8 cellular contexts compared by ENCODE assay signal in the genomic region with DNA sequence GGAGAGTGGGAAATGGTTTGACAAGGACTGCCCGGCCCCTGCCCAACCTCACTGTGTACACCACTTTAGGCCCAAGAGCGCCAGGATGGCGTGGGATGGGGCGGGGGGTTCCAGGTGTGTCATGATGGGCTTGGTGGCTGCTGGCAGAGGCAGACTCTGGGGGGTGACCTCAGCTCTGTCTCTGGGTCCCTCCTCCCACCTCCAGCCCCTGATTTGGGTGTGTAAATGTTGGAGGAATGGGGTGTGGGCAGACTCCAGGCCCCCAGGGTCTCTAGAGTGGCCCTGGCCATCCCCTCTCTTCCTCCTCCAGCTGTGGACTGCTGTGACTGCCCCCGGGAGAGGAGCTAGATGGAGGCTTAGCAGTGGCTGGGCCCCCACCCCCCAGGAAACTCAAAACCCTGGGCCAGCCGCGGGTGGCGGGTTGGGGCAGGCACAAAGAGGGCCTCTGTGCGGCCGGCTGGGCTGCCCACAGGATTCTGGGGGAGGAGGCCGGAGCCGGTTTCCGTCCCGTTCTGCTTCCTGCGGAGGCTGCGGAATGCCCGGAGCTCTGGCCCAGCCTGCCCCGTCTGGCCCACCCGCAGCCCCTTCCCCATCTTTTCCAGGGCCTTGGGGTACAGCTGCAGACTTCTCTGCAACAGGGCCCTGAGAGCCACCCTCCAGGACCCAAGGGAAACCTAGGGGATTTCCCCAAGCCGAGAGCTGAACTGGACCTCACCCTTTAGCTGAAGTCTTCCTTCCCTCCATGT. TPM values are rescaled to one million over a fixed set of nuclear protein-coding genes. Genes with fewer than 3 reads are reported as not detected.
DNase-seq lines count a peak whose midpoint lies in the region; ATAC-seq, FAIRE-seq and TF ChIP-seq lines count a peak whose summit lies in the region.

No MANE protein-coding gene starts in this region.

- H3K9ac ChIP-seq in H9 (ENCODE audit: extremely low read depth, insufficient read length, low read length): no peak overlapping the region

- CTCF ChIA-PET in RWPE1 (lab: Yijun Ruan, JAX): interaction anchor here (0.6 to 1.6 kb wide), 5 partner anchors 18 to 1659 kb away, joined by 3 to 4 read pairs (median 3); partner anchors contain the start of genes CXXC5 and PCDHGA1

- no peaks in the 10 kb centered on the region for H4K20me1 ChIP-seq in H9 (ENCODE audit: control insufficient read depth, insufficient read depth, insufficient read length)

- WGBS in gastroesophageal sphincter (ENCODE audit: low coverage in 1 of 2), 2 donors: 100% methylated on average over 1 of the region's 20 CpGs; no CpG with 5 or more reads in 1 of the 2 donors
- WGBS in H9 (ENCODE audit: extremely low coverage, insufficient read length, low lambda C conversion rate): no CpG with 5 or more reads among the region's 20 CpGs

- H3K27me3 Mint-ChIP-seq in H9 (ENCODE audit: low read depth): no peaks in the 10 kb centered on the region

- H3K4ac ChIP-seq in H9 (ENCODE audit: low read depth, low read length): no peak overlapping the region

- H3K27me3 ChIP-seq in gastroesophageal sphincter (no peaks in the 10 kb centered on the region), H9 (ENCODE audit: insufficient read depth, low read length) (no peaks in the 10 kb centered on the region)

- H3K27ac Mint-ChIP-seq in H9: peak overlapping the region in 1 of 3 experiments; percentile 87; a peak in 1 of 7 replicates

- no peak overlapping the region for H3K56ac ChIP-seq in H9 (ENCODE audit: insufficient read length, low read depth, low read length)

- no peak overlapping the region for H3K23ac ChIP-seq in H9 (ENCODE audit: insufficient read length, low read depth, low read length)

- ATAC-seq in gastroesophageal sphincter (no peak), HG03159 (IDR thresholded peaks at IDR 0.05; ENCODE audit: unreplicated experiment) (no peak), omental fat pad (ENCODE audit: low FRiP score) (no peak)

- no peak overlapping the region for H2BK20ac ChIP-seq in H9 (ENCODE audit: low read depth, low read length, poor library complexity, severe bottlenecking)

- no peak overlapping the region for H3K4me2 ChIP-seq in H9 (ENCODE audit: insufficient read depth, insufficient read length, low read length)

- no peak overlapping the region for H4K91ac ChIP-seq in H9 (ENCODE audit: insufficient read length, low read depth, low read length)

- no peaks in the 10 kb centered on the region for H3K9me3 Mint-ChIP-seq in H9

- H4K8ac ChIP-seq in H9 (replicated peaks; ENCODE audit: insufficient read length, low read depth, low read length): no peak overlapping the region

- H2BK5ac ChIP-seq in H9 (ENCODE audit: insufficient read length, low read length): no peak overlapping the region

- no peak for TF ChIP-seq EP300 in gastroesophageal sphincter (IDR thresholded peaks at IDR 0.05)

- no peaks in the 10 kb centered on the region for H3K36me3 ChIP-seq in gastroesophageal sphincter

- FAIRE-seq in H54 (lab: Jason Lieb, UNC): no peak

- H3K4me3 ChIP-seq in gastroesophageal sphincter: no peak overlapping the region

- TF ChIP-seq POLR2A in gastroesophageal sphincter (IDR thresholded peaks at IDR 0.05) (no peak), H54 (IDR thresholded peaks at IDR 0.05; ENCODE audit: low read depth, low read length) (no peak)

- no peak overlapping the region for H4K5ac ChIP-seq in H9 (ENCODE audit: insufficient read length, low read depth, low read length)

- peaks cover 0 to 6% (median 2%) of the 10 kb centered on the region in 3 experiments; a peak in 3 of 7 replicates for H3K36me3 Mint-ChIP-seq in H9 (ENCODE audit: insufficient read depth in 1 of 3, low read depth in 3 of 3)

- no peaks in the 10 kb centered on the region for H3K23me2 ChIP-seq in H9 (ENCODE audit: insufficient read length, low read depth, low read length, poor library complexity, severe bottlenecking)

- no peak overlapping the region for H2AK5ac ChIP-seq in H9 (ENCODE audit: insufficient read length, low read length)

- DNase-seq in GM10266 (ENCODE audit: extremely low spot score) (peak; percentile 69), RWPE1 (ENCODE audit: low spot score) (peak; percentile 74), putamen (ENCODE audit: low spot score) (peak; percentile 91), H54 (ENCODE audit: insufficient read length, low spot score) (no peak), H9 (no peak), omental fat pad (ENCODE audit: low spot score) (no peak)

- no peak overlapping the region for H3K4me3 Mint-ChIP-seq in H9

- no peaks in the 10 kb centered on the region for H3K79me1 ChIP-seq in H9 (ENCODE audit: insufficient read depth, low read depth, low read length, poor library complexity, severe bottlenecking)

- H3K9me3 ChIP-seq in gastroesophageal sphincter: no peaks in the 10 kb centered on the region
- H3K9me3 ChIP-seq in H9 (ENCODE audit: control insufficient read depth, low read depth, low read length): no peaks in the 10 kb centered on the region

- H3K4me1 ChIP-seq in gastroesophageal sphincter: peaks cover 0 to 97% (median 44%) of the 10 kb centered on the region in 3 donors
- peaks cover 15% of the 10 kb centered on the region; the same call in 1 of the 2 replicates for H3K4me1 ChIP-seq in H9 (ENCODE audit: insufficient read depth, low read length)

- no peak overlapping the region for H3T11ph ChIP-seq in H9 (ENCODE audit: low read length)

- no peak overlapping the region for H3K14ac ChIP-seq in H9 (ENCODE audit: insufficient read depth, low read length)

- H2AFZ ChIP-seq in H9 (ENCODE audit: low read length): no peak overlapping the region

- H3K18ac ChIP-seq in H9 (ENCODE audit: insufficient read length, low read depth, low read length): no peak overlapping the region

- POLR2A ChIA-PET in RWPE1 (lab: Yijun Ruan, JAX; ENCODE audit: low non-redundant PET): no interaction called here

- H3K27ac ChIP-seq in RWPE1 (peak overlapping the region; percentile 63), gastroesophageal sphincter (peak overlapping the region in 3 of 4 donors; percentile 69 to 94 (median 93)), H9 (ENCODE audit: insufficient read length, low read depth, low read length) (no peak overlapping the region)

- no peak overlapping the region for H2BK120ac ChIP-seq in H9 (ENCODE audit: low read depth, low read length, poor library complexity, severe bottlenecking)

- H2BK12ac ChIP-seq in H9 (ENCODE audit: insufficient read length, low read depth, low read length): no peak overlapping the region

- H3K4me1 Mint-ChIP-seq in H9: peaks cover 42 to 55% of the 10 kb centered on the region in 2 experiments

- H2BK15ac ChIP-seq in H9 (ENCODE audit: low read depth, low read length): no peak overlapping the region

- H3K79me2 ChIP-seq in H9 (ENCODE audit: insufficient read depth, low read length): peaks cover 43% of the 10 kb centered on the region; the same call in 1 of the 2 replicates

- TF ChIP-seq CTCF in GM10266 (IDR thresholded peaks at IDR 0.05; ENCODE audit: control insufficient read depth, insufficient read depth, low read depth, missing control alignments): no peak
- TF ChIP-seq CTCF in RWPE1 (conservative IDR thresholded peaks at IDR 0.05; ENCODE audit: low read depth): no peak
- TF ChIP-seq CTCF in gastroesophageal sphincter (IDR thresholded peaks at IDR 0.05): no peak
- no peak for TF ChIP-seq CTCF in H9 (conservative IDR thresholded peaks at IDR 0.05)
- no peak for TF ChIP-seq CTCF in omental fat pad (IDR thresholded peaks at IDR 0.05)

RNA-seq across cellular contexts. Expression of gene CXXC5, which starts 23.1 kb away (rescaled TPM):
- total RNA-seq in gastroesophageal sphincter (10 to 100 TPM; 30.0 to 50.7 (median 35.1) TPM), H9 (2021) (105 and 107 TPM in 2 replicates), omental fat pad (10 to 100 TPM; 14.9 to 27.3 (median 25.0) TPM)

Comparison
In these comparisons a context has a peak if more than half of its experiments do, and no peak if none do; other contexts are left out.
1. DNase-seq: peak in GM10266 (single experiment), RWPE1 (single experiment) and putamen (single experiment); none in H54 (single experiment), H9 (single experiment) and omental fat pad (single experiment).